Comparison of ENCODE assay signal across 1 cellular context in the genomic region with DNA sequence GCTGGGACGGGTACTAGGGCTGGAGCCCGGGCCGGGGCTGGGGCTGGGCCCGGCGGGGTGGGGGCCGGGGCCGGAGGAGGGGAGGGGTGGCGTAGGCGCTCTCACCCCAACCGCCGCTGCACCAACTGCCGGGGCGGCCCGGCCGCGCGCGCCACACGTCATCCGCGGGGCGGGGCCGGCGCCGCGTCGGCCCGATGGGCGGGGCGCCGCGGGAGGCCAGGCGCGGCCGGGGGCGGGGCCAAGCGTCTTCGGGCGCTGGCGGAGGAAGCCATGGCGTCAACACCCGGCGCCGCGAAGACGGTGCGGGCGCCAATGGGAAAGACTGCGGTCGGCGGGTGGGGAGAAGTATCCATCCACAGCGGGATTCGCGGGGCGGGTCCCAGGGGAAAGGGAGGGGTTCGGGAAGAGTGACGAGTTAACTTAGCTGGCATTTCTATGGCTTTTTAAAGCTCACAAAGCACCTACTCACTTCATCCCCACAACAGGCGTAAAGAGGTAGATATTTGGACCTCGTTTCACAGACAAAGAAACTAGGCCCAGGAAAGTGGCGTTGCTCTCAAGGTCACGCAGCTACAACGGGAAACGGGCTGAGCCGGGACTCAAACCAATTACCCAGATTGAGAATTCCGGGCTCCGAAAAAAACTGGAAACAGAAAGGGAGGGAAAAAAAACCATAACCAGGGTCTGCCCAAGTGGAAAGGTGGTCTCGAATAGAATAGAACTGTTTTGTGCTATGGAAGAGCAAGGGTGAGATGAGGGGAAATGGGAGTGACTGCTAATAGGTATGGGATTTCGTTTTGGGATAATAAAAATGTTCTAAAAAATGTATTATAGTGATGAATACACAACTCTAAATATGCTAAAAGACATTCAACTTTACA.
TF ChIP-seq lines count a peak whose summit lies in the region.

A gene with protein sequence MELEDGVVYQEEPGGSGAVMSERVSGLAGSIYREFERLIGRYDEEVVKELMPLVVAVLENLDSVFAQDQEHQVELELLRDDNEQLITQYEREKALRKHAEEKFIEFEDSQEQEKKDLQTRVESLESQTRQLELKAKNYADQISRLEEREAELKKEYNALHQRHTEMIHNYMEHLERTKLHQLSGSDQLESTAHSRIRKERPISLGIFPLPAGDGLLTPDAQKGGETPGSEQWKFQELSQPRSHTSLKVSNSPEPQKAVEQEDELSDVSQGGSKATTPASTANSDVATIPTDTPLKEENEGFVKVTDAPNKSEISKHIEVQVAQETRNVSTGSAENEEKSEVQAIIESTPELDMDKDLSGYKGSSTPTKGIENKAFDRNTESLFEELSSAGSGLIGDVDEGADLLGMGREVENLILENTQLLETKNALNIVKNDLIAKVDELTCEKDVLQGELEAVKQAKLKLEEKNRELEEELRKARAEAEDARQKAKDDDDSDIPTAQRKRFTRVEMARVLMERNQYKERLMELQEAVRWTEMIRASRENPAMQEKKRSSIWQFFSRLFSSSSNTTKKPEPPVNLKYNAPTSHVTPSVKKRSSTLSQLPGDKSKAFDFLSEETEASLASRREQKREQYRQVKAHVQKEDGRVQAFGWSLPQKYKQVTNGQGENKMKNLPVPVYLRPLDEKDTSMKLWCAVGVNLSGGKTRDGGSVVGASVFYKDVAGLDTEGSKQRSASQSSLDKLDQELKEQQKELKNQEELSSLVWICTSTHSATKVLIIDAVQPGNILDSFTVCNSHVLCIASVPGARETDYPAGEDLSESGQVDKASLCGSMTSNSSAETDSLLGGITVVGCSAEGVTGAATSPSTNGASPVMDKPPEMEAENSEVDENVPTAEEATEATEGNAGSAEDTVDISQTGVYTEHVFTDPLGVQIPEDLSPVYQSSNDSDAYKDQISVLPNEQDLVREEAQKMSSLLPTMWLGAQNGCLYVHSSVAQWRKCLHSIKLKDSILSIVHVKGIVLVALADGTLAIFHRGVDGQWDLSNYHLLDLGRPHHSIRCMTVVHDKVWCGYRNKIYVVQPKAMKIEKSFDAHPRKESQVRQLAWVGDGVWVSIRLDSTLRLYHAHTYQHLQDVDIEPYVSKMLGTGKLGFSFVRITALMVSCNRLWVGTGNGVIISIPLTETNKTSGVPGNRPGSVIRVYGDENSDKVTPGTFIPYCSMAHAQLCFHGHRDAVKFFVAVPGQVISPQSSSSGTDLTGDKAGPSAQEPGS (N-terminal part only) (minus strand): TSS at position 130 of the 881 bp plus-strand sequence. CDS start 212 bp downstream, outside the sequence.

TF ChIP-seq in K562, 482 proteins besides CTCF, POLR2A, EP300 and RAD21 (continued from another document and continues in another):
- TF ChIP-seq, protein P1, sequence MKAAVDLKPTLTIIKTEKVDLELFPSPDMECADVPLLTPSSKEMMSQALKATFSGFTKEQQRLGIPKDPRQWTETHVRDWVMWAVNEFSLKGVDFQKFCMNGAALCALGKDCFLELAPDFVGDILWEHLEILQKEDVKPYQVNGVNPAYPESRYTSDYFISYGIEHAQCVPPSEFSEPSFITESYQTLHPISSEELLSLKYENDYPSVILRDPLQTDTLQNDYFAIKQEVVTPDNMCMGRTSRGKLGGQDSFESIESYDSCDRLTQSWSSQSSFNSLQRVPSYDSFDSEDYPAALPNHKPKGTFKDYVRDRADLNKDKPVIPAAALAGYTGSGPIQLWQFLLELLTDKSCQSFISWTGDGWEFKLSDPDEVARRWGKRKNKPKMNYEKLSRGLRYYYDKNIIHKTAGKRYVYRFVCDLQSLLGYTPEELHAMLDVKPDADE (conservative IDR thresholded peaks at IDR 0.05; ENCODE audit: control insufficient read depth, low read depth, low read length), result peak; percentile 62; the same call in 1 of the 2 replicates
- TF ChIP-seq, protein P2, sequence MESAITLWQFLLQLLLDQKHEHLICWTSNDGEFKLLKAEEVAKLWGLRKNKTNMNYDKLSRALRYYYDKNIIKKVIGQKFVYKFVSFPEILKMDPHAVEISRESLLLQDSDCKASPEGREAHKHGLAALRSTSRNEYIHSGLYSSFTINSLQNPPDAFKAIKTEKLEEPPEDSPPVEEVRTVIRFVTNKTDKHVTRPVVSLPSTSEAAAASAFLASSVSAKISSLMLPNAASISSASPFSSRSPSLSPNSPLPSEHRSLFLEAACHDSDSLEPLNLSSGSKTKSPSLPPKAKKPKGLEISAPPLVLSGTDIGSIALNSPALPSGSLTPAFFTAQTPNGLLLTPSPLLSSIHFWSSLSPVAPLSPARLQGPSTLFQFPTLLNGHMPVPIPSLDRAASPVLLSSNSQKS (CRISPR knock-in tag; IDR thresholded peaks at IDR 0.05), result no peak
- TF ChIP-seq, protein P3, sequence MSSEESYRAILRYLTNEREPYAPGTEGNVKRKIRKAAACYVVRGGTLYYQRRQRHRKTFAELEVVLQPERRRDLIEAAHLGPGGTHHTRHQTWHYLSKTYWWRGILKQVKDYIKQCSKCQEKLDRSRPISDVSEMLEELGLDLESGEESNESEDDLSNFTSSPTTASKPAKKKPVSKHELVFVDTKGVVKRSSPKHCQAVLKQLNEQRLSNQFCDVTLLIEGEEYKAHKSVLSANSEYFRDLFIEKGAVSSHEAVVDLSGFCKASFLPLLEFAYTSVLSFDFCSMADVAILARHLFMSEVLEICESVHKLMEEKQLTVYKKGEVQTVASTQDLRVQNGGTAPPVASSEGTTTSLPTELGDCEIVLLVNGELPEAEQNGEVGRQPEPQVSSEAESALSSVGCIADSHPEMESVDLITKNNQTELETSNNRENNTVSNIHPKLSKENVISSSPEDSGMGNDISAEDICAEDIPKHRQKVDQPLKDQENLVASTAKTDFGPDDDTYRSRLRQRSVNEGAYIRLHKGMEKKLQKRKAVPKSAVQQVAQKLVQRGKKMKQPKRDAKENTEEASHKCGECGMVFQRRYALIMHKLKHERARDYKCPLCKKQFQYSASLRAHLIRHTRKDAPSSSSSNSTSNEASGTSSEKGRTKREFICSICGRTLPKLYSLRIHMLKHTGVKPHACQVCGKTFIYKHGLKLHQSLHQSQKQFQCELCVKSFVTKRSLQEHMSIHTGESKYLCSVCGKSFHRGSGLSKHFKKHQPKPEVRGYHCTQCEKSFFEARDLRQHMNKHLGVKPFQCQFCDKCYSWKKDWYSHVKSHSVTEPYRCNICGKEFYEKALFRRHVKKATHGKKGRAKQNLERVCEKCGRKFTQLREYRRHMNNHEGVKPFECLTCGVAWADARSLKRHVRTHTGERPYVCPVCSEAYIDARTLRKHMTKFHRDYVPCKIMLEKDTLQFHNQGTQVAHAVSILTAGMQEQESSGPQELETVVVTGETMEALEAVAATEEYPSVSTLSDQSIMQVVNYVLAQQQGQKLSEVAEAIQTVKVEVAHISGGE (CRISPR knock-in tag; IDR thresholded peaks at IDR 0.05), result peak in 1 of 3 experiments; percentile 55; a peak in 2 of 6 replicates
- no peak for TF ChIP-seq ZNF23 (CRISPR knock-in tag; IDR thresholded peaks at IDR 0.05)
- TF ChIP-seq KAT7 (CRISPR knock-in tag; IDR thresholded peaks at IDR 0.05; ENCODE audit: borderline replicate concordance), result no peak
- TF ChIP-seq ZNF282 (CRISPR knock-in tag; IDR thresholded peaks at IDR 0.05), result no peak
- no peak for TF ChIP-seq RBM39 (optimal IDR thresholded peaks at IDR 0.05; ENCODE audit: low read depth, low read length)
- TF ChIP-seq SMARCC2 (IDR thresholded peaks at IDR 0.05; ENCODE audit: low read depth), result no peak
- TF ChIP-seq ZNF324 (CRISPR knock-in tag; IDR thresholded peaks at IDR 0.05), result no peak
- TF ChIP-seq, protein P4, sequence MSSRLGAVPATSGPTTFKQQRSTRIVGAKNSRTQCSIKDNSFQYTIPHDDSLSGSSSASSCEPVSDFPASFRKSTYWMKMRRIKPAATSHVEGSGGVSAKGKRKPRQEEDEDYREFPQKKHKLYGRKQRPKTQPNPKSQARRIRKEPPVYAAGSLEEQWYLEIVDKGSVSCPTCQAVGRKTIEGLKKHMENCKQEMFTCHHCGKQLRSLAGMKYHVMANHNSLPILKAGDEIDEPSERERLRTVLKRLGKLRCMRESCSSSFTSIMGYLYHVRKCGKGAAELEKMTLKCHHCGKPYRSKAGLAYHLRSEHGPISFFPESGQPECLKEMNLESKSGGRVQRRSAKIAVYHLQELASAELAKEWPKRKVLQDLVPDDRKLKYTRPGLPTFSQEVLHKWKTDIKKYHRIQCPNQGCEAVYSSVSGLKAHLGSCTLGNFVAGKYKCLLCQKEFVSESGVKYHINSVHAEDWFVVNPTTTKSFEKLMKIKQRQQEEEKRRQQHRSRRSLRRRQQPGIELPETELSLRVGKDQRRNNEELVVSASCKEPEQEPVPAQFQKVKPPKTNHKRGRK (tag; IDR thresholded peaks at IDR 0.05), result no peak
- TF ChIP-seq, protein P5, sequence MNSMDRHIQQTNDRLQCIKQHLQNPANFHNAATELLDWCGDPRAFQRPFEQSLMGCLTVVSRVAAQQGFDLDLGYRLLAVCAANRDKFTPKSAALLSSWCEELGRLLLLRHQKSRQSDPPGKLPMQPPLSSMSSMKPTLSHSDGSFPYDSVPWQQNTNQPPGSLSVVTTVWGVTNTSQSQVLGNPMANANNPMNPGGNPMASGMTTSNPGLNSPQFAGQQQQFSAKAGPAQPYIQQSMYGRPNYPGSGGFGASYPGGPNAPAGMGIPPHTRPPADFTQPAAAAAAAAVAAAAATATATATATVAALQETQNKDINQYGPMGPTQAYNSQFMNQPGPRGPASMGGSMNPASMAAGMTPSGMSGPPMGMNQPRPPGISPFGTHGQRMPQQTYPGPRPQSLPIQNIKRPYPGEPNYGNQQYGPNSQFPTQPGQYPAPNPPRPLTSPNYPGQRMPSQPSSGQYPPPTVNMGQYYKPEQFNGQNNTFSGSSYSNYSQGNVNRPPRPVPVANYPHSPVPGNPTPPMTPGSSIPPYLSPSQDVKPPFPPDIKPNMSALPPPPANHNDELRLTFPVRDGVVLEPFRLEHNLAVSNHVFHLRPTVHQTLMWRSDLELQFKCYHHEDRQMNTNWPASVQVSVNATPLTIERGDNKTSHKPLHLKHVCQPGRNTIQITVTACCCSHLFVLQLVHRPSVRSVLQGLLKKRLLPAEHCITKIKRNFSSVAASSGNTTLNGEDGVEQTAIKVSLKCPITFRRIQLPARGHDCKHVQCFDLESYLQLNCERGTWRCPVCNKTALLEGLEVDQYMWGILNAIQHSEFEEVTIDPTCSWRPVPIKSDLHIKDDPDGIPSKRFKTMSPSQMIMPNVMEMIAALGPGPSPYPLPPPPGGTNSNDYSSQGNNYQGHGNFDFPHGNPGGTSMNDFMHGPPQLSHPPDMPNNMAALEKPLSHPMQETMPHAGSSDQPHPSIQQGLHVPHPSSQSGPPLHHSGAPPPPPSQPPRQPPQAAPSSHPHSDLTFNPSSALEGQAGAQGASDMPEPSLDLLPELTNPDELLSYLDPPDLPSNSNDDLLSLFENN (IDR thresholded peaks at IDR 0.05; ENCODE audit: low read depth in 2 of 2, low read length in 2 of 2), result no peak
- TF ChIP-seq NCOA6 (IDR thresholded peaks at IDR 0.05), result 0 out of 2 replicates have a peak, but pooled peaks have one; percentile 33
- peak; percentile 53; the same call in 1 of the 2 replicates for TF ChIP-seq ZBTB7A (IDR thresholded peaks at IDR 0.05; ENCODE audit: borderline replicate concordance, control insufficient read depth, low read depth, low read length)
- peak; percentile 29 for TF ChIP-seq RBFOX2 (IDR thresholded peaks at IDR 0.05; ENCODE audit: low read depth, low read length)
- TF ChIP-seq CBX1 (IDR thresholded peaks at IDR 0.05; ENCODE audit: low read depth), result no peak
- TF ChIP-seq OTX1 (CRISPR knock-in tag; IDR thresholded peaks at IDR 0.05), result peak; percentile 55; the same call in 1 of the 2 replicates
- no peak for TF ChIP-seq GTF2F1 (IDR thresholded peaks at IDR 0.05; ENCODE audit: low read depth, low read length)
- TF ChIP-seq, protein P6, sequence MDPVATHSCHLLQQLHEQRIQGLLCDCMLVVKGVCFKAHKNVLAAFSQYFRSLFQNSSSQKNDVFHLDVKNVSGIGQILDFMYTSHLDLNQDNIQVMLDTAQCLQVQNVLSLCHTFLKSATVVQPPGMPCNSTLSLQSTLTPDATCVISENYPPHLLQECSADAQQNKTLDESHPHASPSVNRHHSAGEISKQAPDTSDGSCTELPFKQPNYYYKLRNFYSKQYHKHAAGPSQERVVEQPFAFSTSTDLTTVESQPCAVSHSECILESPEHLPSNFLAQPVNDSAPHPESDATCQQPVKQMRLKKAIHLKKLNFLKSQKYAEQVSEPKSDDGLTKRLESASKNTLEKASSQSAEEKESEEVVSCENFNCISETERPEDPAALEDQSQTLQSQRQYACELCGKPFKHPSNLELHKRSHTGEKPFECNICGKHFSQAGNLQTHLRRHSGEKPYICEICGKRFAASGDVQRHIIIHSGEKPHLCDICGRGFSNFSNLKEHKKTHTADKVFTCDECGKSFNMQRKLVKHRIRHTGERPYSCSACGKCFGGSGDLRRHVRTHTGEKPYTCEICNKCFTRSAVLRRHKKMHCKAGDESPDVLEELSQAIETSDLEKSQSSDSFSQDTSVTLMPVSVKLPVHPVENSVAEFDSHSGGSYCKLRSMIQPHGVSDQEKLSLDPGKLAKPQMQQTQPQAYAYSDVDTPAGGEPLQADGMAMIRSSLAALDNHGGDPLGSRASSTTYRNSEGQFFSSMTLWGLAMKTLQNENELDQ (CRISPR knock-in tag; IDR thresholded peaks at IDR 0.05; ENCODE audit: borderline replicate concordance), result no peak
- TF ChIP-seq, protein P7, sequence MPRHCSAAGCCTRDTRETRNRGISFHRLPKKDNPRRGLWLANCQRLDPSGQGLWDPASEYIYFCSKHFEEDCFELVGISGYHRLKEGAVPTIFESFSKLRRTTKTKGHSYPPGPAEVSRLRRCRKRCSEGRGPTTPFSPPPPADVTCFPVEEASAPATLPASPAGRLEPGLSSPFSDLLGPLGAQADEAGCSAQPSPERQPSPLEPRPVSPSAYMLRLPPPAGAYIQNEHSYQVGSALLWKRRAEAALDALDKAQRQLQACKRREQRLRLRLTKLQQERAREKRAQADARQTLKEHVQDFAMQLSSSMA (CRISPR knock-in tag; IDR thresholded peaks at IDR 0.05), result no peak
- TF ChIP-seq, protein P8, sequence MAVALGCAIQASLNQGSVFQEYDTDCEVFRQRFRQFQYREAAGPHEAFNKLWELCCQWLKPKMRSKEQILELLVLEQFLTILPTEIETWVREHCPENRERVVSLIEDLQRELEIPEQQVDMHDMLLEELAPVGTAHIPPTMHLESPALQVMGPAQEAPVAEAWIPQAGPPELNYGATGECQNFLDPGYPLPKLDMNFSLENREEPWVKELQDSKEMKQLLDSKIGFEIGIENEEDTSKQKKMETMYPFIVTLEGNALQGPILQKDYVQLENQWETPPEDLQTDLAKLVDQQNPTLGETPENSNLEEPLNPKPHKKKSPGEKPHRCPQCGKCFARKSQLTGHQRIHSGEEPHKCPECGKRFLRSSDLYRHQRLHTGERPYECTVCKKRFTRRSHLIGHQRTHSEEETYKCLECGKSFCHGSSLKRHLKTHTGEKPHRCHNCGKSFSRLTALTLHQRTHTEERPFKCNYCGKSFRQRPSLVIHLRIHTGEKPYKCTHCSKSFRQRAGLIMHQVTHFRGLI (CRISPR knock-in tag; IDR thresholded peaks at IDR 0.05), result no peak
- TF ChIP-seq, protein P9, sequence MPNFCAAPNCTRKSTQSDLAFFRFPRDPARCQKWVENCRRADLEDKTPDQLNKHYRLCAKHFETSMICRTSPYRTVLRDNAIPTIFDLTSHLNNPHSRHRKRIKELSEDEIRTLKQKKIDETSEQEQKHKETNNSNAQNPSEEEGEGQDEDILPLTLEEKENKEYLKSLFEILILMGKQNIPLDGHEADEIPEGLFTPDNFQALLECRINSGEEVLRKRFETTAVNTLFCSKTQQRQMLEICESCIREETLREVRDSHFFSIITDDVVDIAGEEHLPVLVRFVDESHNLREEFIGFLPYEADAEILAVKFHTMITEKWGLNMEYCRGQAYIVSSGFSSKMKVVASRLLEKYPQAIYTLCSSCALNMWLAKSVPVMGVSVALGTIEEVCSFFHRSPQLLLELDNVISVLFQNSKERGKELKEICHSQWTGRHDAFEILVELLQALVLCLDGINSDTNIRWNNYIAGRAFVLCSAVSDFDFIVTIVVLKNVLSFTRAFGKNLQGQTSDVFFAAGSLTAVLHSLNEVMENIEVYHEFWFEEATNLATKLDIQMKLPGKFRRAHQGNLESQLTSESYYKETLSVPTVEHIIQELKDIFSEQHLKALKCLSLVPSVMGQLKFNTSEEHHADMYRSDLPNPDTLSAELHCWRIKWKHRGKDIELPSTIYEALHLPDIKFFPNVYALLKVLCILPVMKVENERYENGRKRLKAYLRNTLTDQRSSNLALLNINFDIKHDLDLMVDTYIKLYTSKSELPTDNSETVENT (CRISPR knock-in tag; IDR thresholded peaks at IDR 0.05), result no peak
- no peak for TF ChIP-seq ZNF507 (tag; conservative IDR thresholded peaks at IDR 0.05)
